14 cellular contexts compared by ENCODE assay signal in genomic region chr14:60643443-60644402, GRCh38. TPM values are rescaled to one million over a fixed set of nuclear protein-coding genes. Genes with fewer than 3 reads are reported as not detected.
DNase-seq lines count a peak whose midpoint lies in the region; ATAC-seq and TF ChIP-seq lines count a peak whose summit lies in the region.
"Had no signal": no experiment of that assay in that cellular context is flagged by ENCODE, and none has a peak within 500 bp of the region (broad histone marks: within the 10 kb centered on the region; RNA-seq: fewer than 3 reads in every experiment).

No MANE protein-coding gene starts in this region.

- H3K27me3 ChIP-seq in mesendoderm (ENCODE audit: insufficient read depth, low read length, poor library complexity): peaks cover 53% of the 10 kb centered on the region

- H3K79me1 ChIP-seq in mesendoderm (ENCODE audit: low read length): no peaks in the 10 kb centered on the region

- H3K4me3 Mint-ChIP-seq in activated naive CD8-positive, alpha-beta T cell: peak overlapping the region; percentile 62
- no peak overlapping the region for H3K4me3 Mint-ChIP-seq in activated naive CD8-positive, alpha-beta T cell treated with anti-CD3 and anti-CD28 coated beads, Interleukin-2, amount 50 U/mL, for 24 hours
- peak overlapping the region; percentile 69 for H3K4me3 Mint-ChIP-seq in type B pancreatic cell
- H3K4me3 Mint-ChIP-seq: mesothelial cell of epicardium had no signal

- H3K4ac ChIP-seq in mesendoderm (ENCODE audit: low read depth, low read length): no peak overlapping the region

- no peak overlapping the region for H4K8ac ChIP-seq in mesendoderm (ENCODE audit: low read depth, low read length)

- H3K18ac ChIP-seq in mesendoderm (ENCODE audit: low read length): no peak overlapping the region

- no peaks in the 10 kb centered on the region for H3K79me2 ChIP-seq in mesendoderm (ENCODE audit: control insufficient read depth, insufficient read depth, low read length)

- DNase-seq in activated naive CD8-positive, alpha-beta T cell treated with anti-CD3 and anti-CD28 coated beads, Interleukin-2, amount 50 U/mL, for 24 hours: no peak
- peak; percentile 12 for DNase-seq in astrocyte of the hippocampus (ENCODE audit: low read depth, low spot score)
- peak; percentile 77 for DNase-seq in mesendoderm
- DNase-seq in type B pancreatic cell (ENCODE audit: extremely low spot score, unreplicated experiment): no peak
- no peak for DNase-seq in NCI-H510A treated with DMSO at 0.1 percent for 48 hours (lab: John Stamatoyannopoulos, UW)
- no peak for DNase-seq in Right ventricle myocardium inferior (ENCODE audit: missing footprints)
- DNase-seq: ACHN; activated CD4-positive, CD25-positive, alpha-beta regulatory T cell treated with anti-CD3 and anti-CD28 coated beads, Interleukin-2, amount 50 U/mL, for 72 hours; NCI-H1694; transverse colon had no signal

- no peaks in the 10 kb centered on the region for H3K36me3 Mint-ChIP-seq in activated naive CD8-positive, alpha-beta T cell
- H3K36me3 Mint-ChIP-seq in activated naive CD8-positive, alpha-beta T cell treated with anti-CD3 and anti-CD28 coated beads, Interleukin-2, amount 50 U/mL, for 24 hours (ENCODE audit: low read depth): no peaks in the 10 kb centered on the region
- H3K36me3 Mint-ChIP-seq in type B pancreatic cell: peaks cover 16% of the 10 kb centered on the region
- H3K36me3 Mint-ChIP-seq: mesothelial cell of epicardium had no signal

- peaks cover 50% of the 10 kb centered on the region for H3K27me3 Mint-ChIP-seq in activated naive CD8-positive, alpha-beta T cell
- peaks cover 92% of the 10 kb centered on the region for H3K27me3 Mint-ChIP-seq in activated naive CD8-positive, alpha-beta T cell treated with anti-CD3 and anti-CD28 coated beads, Interleukin-2, amount 50 U/mL, for 24 hours
- peaks cover 96% of the 10 kb centered on the region for H3K27me3 Mint-ChIP-seq in type B pancreatic cell

- H3K4me3 ChIP-seq in mesendoderm (ENCODE audit: low read length): no peak overlapping the region
- H3K4me3 ChIP-seq: skin epidermis had no signal

- H2BK15ac ChIP-seq in mesendoderm (replicated peaks; ENCODE audit: low read depth): no peak overlapping the region

- no peak overlapping the region for H2AK5ac ChIP-seq in mesendoderm (ENCODE audit: low read length)

- H3K4me1 ChIP-seq in mesendoderm (ENCODE audit: control insufficient read depth, low read depth, low read length): peaks cover 4% of the 10 kb centered on the region

- peaks cover 43% of the 10 kb centered on the region for H3K4me1 Mint-ChIP-seq in activated naive CD8-positive, alpha-beta T cell (ENCODE audit: low read depth)
- H3K4me1 Mint-ChIP-seq in activated naive CD8-positive, alpha-beta T cell treated with anti-CD3 and anti-CD28 coated beads, Interleukin-2, amount 50 U/mL, for 24 hours: peaks cover 25% of the 10 kb centered on the region
- H3K4me1 Mint-ChIP-seq in type B pancreatic cell (ENCODE audit: unreplicated experiment): peaks cover 25% of the 10 kb centered on the region

- H4K5ac ChIP-seq in mesendoderm (ENCODE audit: low read length): no peak overlapping the region

- H3K9ac ChIP-seq in mesendoderm (ENCODE audit: low read length): no peak overlapping the region

- H3K9me3 Mint-ChIP-seq in activated naive CD8-positive, alpha-beta T cell (ENCODE audit: low read depth): no peaks in the 10 kb centered on the region
- H3K9me3 Mint-ChIP-seq in activated naive CD8-positive, alpha-beta T cell treated with anti-CD3 and anti-CD28 coated beads, Interleukin-2, amount 50 U/mL, for 24 hours: no peaks in the 10 kb centered on the region
- no peaks in the 10 kb centered on the region for H3K9me3 Mint-ChIP-seq in type B pancreatic cell
- H3K9me3 Mint-ChIP-seq: mesothelial cell of epicardium had no signal

- H3K23ac ChIP-seq in mesendoderm (ENCODE audit: low read length): no peak overlapping the region

- intact Hi-C loops in Right ventricle myocardium inferior (cut with DNase I): no loop called here

- no peak for TF ChIP-seq CTCF in type B pancreatic cell (conservative IDR thresholded peaks at IDR 0.05)

- peak overlapping the region; percentile 9 for H3K4me2 ChIP-seq in mesendoderm (ENCODE audit: low read length)

- H2BK120ac ChIP-seq in mesendoderm (ENCODE audit: low read depth, low read length): no peak overlapping the region

- H3K27ac ChIP-seq in mesendoderm (ENCODE audit: low read depth, low read length): no peak overlapping the region
- H3K27ac ChIP-seq: transverse colon had no signal

- no peak overlapping the region for H2BK5ac ChIP-seq in mesendoderm (ENCODE audit: low read length)

- H3K27ac Mint-ChIP-seq in activated naive CD8-positive, alpha-beta T cell: no peak overlapping the region
- no peak overlapping the region for H3K27ac Mint-ChIP-seq in activated naive CD8-positive, alpha-beta T cell treated with anti-CD3 and anti-CD28 coated beads, Interleukin-2, amount 50 U/mL, for 24 hours
- peak overlapping the region; percentile 2 for H3K27ac Mint-ChIP-seq in type B pancreatic cell
- H3K27ac Mint-ChIP-seq: mesothelial cell of epicardium had no signal

- no CpG with 5 or more reads among the region's 29 CpGs for WGBS in mesendoderm (ENCODE audit: extremely low coverage, insufficient coverage, low lambda C conversion rate)

- no peak overlapping the region for H3K56ac ChIP-seq in mesendoderm (ENCODE audit: low read length)

- no peaks in the 10 kb centered on the region for H3K36me3 ChIP-seq in mesendoderm (ENCODE audit: control insufficient read depth, insufficient read depth, low read length)
- H3K36me3 ChIP-seq: transverse colon had no signal

- ATAC-seq in activated naive CD8-positive, alpha-beta T cell treated with anti-CD3 and anti-CD28 coated beads, Interleukin-2, amount 50 U/mL, for 24 hours: no peak
- no peak for ATAC-seq in Right ventricle myocardium inferior
- ATAC-seq in HG03196 (IDR thresholded peaks at IDR 0.05; ENCODE audit: unreplicated experiment): no peak

RNA-seq across cellular contexts. Expression of gene SIX1, which starts 5.6 kb away (rescaled TPM):
- 0.21 TPM for polyA plus RNA-seq in mesendoderm (2013, experiment 1 of 2)
- 0.17 TPM for polyA plus RNA-seq in mesendoderm (2013, experiment 2 of 2)
- total RNA-seq in type B pancreatic cell (ENCODE audit: low replicate concordance): 1.00 and 32.6 TPM in 2 replicates
- total RNA-seq in Right ventricle myocardium inferior: not detected

Comparison
In these comparisons a context has a peak if more than half of its experiments do, and no peak if none do; other contexts are left out.
1. DNase-seq: peak in astrocyte of the hippocampus (single experiment) and mesendoderm (single experiment); none in activated naive CD8-positive, alpha-beta T cell treated with anti-CD3 and anti-CD28 coated beads, Interleukin-2, amount 50 U/mL, for 24 hours (single experiment), type B pancreatic cell (single experiment), NCI-H510A treated with DMSO at 0.1 percent for 48 hours (single experiment) and Right ventricle myocardium inferior (single experiment).